Comparison of ENCODE assay signal across 8 cellular contexts in the genomic region with DNA sequence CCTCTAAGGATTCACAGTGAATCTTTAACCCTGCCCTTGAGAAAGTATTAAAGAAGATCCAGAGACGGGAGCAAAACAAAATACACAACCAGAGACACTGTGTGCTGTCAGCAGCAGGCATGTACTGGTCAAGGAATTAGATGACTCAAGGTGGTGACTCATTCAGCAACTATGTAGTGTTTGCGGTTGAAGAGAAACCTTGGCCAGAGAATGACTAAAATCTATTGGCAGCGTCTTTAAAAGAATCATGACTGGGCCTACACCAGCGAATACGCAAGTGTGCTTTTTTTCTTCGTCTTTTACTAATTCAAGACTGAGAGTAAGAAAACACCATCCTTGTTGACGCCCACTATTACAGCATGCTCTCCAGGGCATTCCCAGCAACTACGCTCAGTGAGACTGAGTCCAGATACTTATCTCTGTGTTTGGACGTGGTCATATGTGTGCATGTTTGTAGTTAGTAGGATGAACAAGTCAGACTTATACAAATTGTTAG.
DNase-seq lines count a peak whose midpoint lies in the region; ATAC-seq and TF ChIP-seq lines count a peak whose summit lies in the region.

No MANE protein-coding gene starts in this region.

- no peak overlapping the region for H3K4me3 ChIP-seq in mammary epithelial cell (replicated peaks in 1 of 3; ENCODE audit: insufficient read depth in 1 of 3, low read depth in 2 of 3, low read length in 3 of 3)

- DNase-seq in AG09319 (ENCODE audit: extremely low read depth, low read depth) (peak; percentile 98), NOMO-1 treated with DMSO at 0.1 percent for 48 hours (lab: John Stamatoyannopoulos, UW; ENCODE audit: unreplicated experiment) (peak; percentile 95), mammary epithelial cell (peak; percentile 100), left colon (peak in 1 of 2 donors; percentile 46), NCI-H1694 treated with DMSO at 0.1 percent for 48 hours (lab: John Stamatoyannopoulos, UW) (no peak)

- ATAC-seq in GM18868 (IDR thresholded peaks at IDR 0.05; ENCODE audit: unreplicated experiment) (peak; percentile 100), HG02970 (IDR thresholded peaks at IDR 0.05; ENCODE audit: low FRiP score, unreplicated experiment) (peak; percentile 100), left colon (peak; percentile 58)

- CTCF ChIA-PET in mammary epithelial cell (lab: Charles Lee; ENCODE audit: low non-redundant PET): interaction anchor here (0.6 kb wide), 1 partner anchor 12 kb away, joined by 7 read pairs; no protein-coding TSS in a partner anchor

- H3K9ac ChIP-seq in mammary epithelial cell (ENCODE audit: insufficient read depth, low read length): peak overlapping the region; percentile 46

- in situ Hi-C loops in mammary epithelial cell (cut with MboI; ENCODE audit: low sequenced_read_pairs in 2 of 2): no loop called here

- TF ChIP-seq CTCF in AG09319 (IDR thresholded peaks at IDR 0.05; ENCODE audit: low read depth, low read length): no peak
- TF ChIP-seq CTCF in mammary epithelial cell (conservative IDR thresholded peaks at IDR 0.05 in 1 of 2, IDR thresholded peaks at IDR 0.05 in 1 of 2; ENCODE audit: extremely low read depth in 1 of 2, insufficient read depth in 1 of 2, low read depth in 1 of 2, low read length in 2 of 2): no peak

- no peaks in the 10 kb centered on the region for H3K79me2 ChIP-seq in mammary epithelial cell (ENCODE audit: insufficient read depth, low read length)

- intact Hi-C loops in mammary epithelial cell (cut with micrococcal nuclease): loop anchor here (2.0 kb wide), 1 partner anchor 72 kb away; a partner anchor contains a TSS
- intact Hi-C loops in left colon (cut with DNase I, micrococcal nuclease): no loop called here

- no peaks in the 10 kb centered on the region for H3K9me3 ChIP-seq in mammary epithelial cell (replicated peaks; ENCODE audit: insufficient read depth, low read length)

- H3K27ac ChIP-seq in mammary epithelial cell (ENCODE audit: insufficient read depth, low read depth, low read length): peak overlapping the region; percentile 84
- peak overlapping the region; percentile 6 for H3K27ac ChIP-seq in temporal lobe (ENCODE audit: low read depth, low read length)

- H3K4me2 ChIP-seq in mammary epithelial cell (ENCODE audit: insufficient read depth, low read depth, low read length): peak overlapping the region; percentile 77

- H3K27me3 ChIP-seq in mammary epithelial cell (ENCODE audit: insufficient read depth, low read length): no peaks in the 10 kb centered on the region

- dilution Hi-C loops in mammary epithelial cell (cut with HindIII; ENCODE audit: low sequenced_read_pairs): no loop called here

- BruUV-seq in mammary epithelial cell (replicated peaks; lab: Mats Ljungman, UMichigan): no TSS peak

- H4K20me1 ChIP-seq in mammary epithelial cell (ENCODE audit: insufficient read depth, low read length): no peaks in the 10 kb centered on the region

- H2AFZ ChIP-seq in mammary epithelial cell (ENCODE audit: low read depth, low read length): no peak overlapping the region

- H3K36me3 ChIP-seq in mammary epithelial cell (ENCODE audit: insufficient read depth, low read length): no peaks in the 10 kb centered on the region

- H3K4me1 ChIP-seq in mammary epithelial cell (ENCODE audit: insufficient read depth, low read length): peaks cover 21% of the 10 kb centered on the region

- WGBS in mammary epithelial cell (ENCODE audit: low coverage, missing lambda C conversion rate): 2% methylated on average over 9 of the region's 9 CpGs
